1 cellular context compared by ENCODE assay signal in genomic region chr17:42653179-42654124, GRCh38.
TF ChIP-seq lines count a peak whose summit lies in the region.

No MANE protein-coding gene starts in this region.

TF ChIP-seq in GM23338, 12 proteins besides CTCF, POLR2A, EP300 and RAD21:
- TF ChIP-seq CREB1 (CRISPR knock-in tag; IDR thresholded peaks at IDR 0.05; ENCODE audit: low read depth): no peak
- no peak for TF ChIP-seq JUNB (IDR thresholded peaks at IDR 0.05; ENCODE audit: unreplicated experiment)
- peak; percentile 51 for TF ChIP-seq POLR2AphosphoS5 (IDR thresholded peaks at IDR 0.05; ENCODE audit: low read depth)
- no peak for TF ChIP-seq ZNF462 (CRISPR knock-in tag; IDR thresholded peaks at IDR 0.05)
- no peak for TF ChIP-seq ZNF331 (CRISPR knock-in tag; IDR thresholded peaks at IDR 0.05; ENCODE audit: low read depth)
